1 cellular context compared by ENCODE assay signal in the genomic region with DNA sequence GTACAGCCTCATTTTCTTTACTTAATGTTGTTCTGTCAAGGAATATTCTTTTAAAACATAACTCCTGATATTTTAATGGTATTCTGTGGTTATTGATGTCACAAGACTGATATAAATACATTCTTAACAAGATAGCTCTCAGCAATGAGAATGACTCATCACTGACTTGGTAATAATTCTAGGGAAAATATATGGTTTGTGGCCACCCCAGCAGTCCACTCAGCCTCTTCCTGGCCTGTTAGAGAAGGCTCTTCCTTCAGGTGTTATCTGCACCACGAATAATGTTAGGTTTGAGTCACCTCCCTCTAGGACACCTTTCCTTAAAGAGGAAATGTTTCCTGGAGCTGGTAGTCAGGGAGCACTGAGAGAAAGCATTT.
TF ChIP-seq lines count a peak whose summit lies in the region.

No MANE protein-coding gene starts in this region.

TF ChIP-seq in GM23338, 12 proteins besides CTCF, POLR2A, EP300 and RAD21 (continued from another document):
- TF ChIP-seq, protein P1, sequence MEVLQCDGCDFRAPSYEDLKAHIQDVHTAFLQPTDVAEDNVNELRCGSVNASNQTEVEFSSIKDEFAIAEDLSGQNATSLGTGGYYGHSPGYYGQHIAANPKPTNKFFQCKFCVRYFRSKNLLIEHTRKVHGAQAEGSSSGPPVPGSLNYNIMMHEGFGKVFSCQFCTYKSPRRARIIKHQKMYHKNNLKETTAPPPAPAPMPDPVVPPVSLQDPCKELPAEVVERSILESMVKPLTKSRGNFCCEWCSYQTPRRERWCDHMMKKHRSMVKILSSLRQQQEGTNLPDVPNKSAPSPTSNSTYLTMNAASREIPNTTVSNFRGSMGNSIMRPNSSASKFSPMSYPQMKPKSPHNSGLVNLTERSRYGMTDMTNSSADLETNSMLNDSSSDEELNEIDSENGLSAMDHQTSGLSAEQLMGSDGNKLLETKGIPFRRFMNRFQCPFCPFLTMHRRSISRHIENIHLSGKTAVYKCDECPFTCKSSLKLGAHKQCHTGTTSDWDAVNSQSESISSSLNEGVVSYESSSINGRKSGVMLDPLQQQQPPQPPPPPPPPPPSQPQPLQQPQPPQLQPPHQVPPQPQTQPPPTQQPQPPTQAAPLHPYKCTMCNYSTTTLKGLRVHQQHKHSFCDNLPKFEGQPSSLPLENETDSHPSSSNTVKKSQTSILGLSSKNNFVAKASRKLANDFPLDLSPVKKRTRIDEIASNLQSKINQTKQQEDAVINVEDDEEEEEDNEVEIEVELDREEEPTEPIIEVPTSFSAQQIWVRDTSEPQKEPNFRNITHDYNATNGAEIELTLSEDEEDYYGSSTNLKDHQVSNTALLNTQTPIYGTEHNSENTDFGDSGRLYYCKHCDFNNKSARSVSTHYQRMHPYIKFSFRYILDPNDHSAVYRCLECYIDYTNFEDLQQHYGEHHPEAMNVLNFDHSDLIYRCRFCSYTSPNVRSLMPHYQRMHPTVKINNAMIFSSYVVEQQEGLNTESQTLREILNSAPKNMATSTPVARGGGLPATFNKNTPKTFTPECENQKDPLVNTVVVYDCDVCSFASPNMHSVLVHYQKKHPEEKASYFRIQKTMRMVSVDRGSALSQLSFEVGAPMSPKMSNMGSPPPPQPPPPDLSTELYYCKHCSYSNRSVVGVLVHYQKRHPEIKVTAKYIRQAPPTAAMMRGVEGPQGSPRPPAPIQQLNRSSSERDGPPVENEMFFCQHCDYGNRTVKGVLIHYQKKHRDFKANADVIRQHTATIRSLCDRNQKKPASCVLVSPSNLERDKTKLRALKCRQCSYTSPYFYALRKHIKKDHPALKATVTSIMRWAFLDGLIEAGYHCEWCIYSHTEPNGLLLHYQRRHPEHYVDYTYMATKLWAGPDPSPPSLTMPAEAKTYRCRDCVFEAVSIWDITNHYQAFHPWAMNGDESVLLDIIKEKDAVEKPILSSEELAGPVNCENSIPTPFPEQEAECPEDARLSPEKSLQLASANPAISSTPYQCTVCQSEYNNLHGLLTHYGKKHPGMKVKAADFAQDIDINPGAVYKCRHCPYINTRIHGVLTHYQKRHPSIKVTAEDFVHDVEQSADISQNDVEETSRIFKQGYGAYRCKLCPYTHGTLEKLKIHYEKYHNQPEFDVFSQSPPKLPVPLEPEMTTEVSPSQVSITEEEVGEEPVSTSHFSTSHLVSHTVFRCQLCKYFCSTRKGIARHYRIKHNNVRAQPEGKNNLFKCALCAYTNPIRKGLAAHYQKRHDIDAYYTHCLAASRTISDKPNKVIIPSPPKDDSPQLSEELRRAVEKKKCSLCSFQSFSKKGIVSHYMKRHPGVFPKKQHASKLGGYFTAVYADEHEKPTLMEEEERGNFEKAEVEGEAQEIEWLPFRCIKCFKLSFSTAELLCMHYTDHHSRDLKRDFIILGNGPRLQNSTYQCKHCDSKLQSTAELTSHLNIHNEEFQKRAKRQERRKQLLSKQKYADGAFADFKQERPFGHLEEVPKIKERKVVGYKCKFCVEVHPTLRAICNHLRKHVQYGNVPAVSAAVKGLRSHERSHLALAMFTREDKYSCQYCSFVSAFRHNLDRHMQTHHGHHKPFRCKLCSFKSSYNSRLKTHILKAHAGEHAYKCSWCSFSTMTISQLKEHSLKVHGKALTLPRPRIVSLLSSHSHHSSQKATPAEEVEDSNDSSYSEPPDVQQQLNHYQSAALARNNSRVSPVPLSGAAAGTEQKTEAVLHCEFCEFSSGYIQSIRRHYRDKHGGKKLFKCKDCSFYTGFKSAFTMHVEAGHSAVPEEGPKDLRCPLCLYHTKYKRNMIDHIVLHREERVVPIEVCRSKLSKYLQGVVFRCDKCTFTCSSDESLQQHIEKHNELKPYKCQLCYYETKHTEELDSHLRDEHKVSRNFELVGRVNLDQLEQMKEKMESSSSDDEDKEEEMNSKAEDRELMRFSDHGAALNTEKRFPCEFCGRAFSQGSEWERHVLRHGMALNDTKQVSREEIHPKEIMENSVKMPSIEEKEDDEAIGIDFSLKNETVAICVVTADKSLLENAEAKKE (CRISPR knock-in tag; IDR thresholded peaks at IDR 0.05) = no peak
- TF ChIP-seq EZH2 (IDR thresholded peaks at IDR 0.05; ENCODE audit: low read depth, unreplicated experiment) (no peak), POLR2AphosphoS5 (IDR thresholded peaks at IDR 0.05; ENCODE audit: low read depth) (no peak), NANOG (IDR thresholded peaks at IDR 0.05; ENCODE audit: borderline replicate concordance) (no peak), CREB1 (CRISPR knock-in tag; IDR thresholded peaks at IDR 0.05; ENCODE audit: low read depth) (no peak), STAT1 (IDR thresholded peaks at IDR 0.05; ENCODE audit: unreplicated experiment) (no peak), ZNF114 (CRISPR knock-in tag; IDR thresholded peaks at IDR 0.05) (no peak)
- TF ChIP-seq, protein P2, sequence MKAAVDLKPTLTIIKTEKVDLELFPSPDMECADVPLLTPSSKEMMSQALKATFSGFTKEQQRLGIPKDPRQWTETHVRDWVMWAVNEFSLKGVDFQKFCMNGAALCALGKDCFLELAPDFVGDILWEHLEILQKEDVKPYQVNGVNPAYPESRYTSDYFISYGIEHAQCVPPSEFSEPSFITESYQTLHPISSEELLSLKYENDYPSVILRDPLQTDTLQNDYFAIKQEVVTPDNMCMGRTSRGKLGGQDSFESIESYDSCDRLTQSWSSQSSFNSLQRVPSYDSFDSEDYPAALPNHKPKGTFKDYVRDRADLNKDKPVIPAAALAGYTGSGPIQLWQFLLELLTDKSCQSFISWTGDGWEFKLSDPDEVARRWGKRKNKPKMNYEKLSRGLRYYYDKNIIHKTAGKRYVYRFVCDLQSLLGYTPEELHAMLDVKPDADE (IDR thresholded peaks at IDR 0.05) = no peak
